In the genomic region with DNA sequence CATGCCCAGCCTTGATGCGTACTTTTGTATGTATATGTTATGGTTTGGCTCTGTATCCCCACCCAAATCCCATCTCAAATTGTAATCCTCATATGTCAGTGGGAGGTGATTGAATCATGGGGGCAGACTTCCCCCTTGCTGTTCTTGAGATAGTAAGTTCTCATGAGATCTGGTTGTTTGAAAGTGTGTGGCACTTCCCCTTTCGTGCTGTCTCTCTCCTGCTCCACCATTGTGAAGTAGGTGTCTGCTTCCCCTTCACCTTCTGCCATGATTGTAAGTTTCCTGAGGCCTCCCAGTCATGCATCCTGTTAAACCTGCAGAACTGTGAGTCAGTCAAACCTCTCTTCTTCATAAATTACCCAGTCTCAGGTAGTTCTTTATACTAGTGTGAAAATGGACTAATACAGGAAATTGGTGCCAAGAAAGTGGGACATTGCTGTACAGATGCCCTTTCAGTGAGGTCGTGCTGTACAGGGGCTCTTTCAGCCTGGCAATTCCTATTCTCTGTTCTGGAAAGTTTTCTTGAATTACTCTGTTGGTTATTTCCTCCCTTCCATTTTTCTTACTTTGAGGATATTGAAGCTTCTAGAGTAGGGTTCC, we compare ENCODE assay signal across 1 cellular context.
TF ChIP-seq lines count a peak whose summit lies in the region.

No MANE protein-coding gene starts in this region.

TF ChIP-seq in GM12878, 131 proteins besides CTCF, POLR2A, EP300 and RAD21 (continued from another document):
- no peak for TF ChIP-seq ZBTB11 (CRISPR knock-in tag; IDR thresholded peaks at IDR 0.05)
- TF ChIP-seq SPI1 (IDR thresholded peaks at IDR 0.05; ENCODE audit: borderline replicate concordance, insufficient read depth, low read depth, low read length), result peak; percentile 88
- no peak for TF ChIP-seq ZSCAN29 (IDR thresholded peaks at IDR 0.05)
- TF ChIP-seq FOXK2 (IDR thresholded peaks at IDR 0.05), result no peak
- TF ChIP-seq ATF2 (IDR thresholded peaks at IDR 0.05; ENCODE audit: low read length), result no peak
- TF ChIP-seq ZNF274 (IDR thresholded peaks at IDR 0.05; ENCODE audit: insufficient read depth, insufficient read length), result no peak
- no peak for TF ChIP-seq MTA3 (IDR thresholded peaks at IDR 0.05; ENCODE audit: borderline replicate concordance, low read length)
- TF ChIP-seq EED (IDR thresholded peaks at IDR 0.05; ENCODE audit: low read depth), result 0 out of 2 replicates have a peak, but pooled peaks have one; percentile 25
- TF ChIP-seq YY1 (IDR thresholded peaks at IDR 0.05; ENCODE audit: low read depth, low read length), result peak; percentile 49; the same call in 1 of the 2 replicates
- TF ChIP-seq YBX1 (IDR thresholded peaks at IDR 0.05), result no peak
- TF ChIP-seq PKNOX1 (IDR thresholded peaks at IDR 0.05), result peak; percentile 19; the same call in 1 of the 2 replicates
- no peak for TF ChIP-seq TARDBP (IDR thresholded peaks at IDR 0.05; ENCODE audit: borderline replicate concordance)
